ENCODE assay signal across 8 cellular contexts in genomic region chr4:146520894-146521542, GRCh38. TPM values are rescaled to one million over a fixed set of nuclear protein-coding genes. Genes with fewer than 3 reads are reported as not detected.
DNase-seq lines count a peak whose midpoint lies in the region; ATAC-seq lines count a peak whose summit lies in the region.

No MANE protein-coding gene starts in this region.

- H3K27ac ChIP-seq in HUES6 (ENCODE audit: low read depth, low read length) (no peak overlapping the region), SJCRH30 (peak overlapping the region; percentile 74), layer of hippocampus (ENCODE audit: low read depth, low read length) (peak overlapping the region; percentile 77)

- peak overlapping the region; percentile 78 for H3K9ac ChIP-seq in HUES6 (ENCODE audit: low read length)

- peaks cover 7% of the 10 kb centered on the region for H3K4me1 ChIP-seq in HUES6 (ENCODE audit: control insufficient read depth, insufficient read depth, low read length)
- no peaks in the 10 kb centered on the region for H3K4me1 ChIP-seq in SJCRH30

- H3K9me3 ChIP-seq in HUES6 (ENCODE audit: control insufficient read depth, insufficient read depth, low read depth, low read length): no peaks in the 10 kb centered on the region
- H3K9me3 ChIP-seq in SJCRH30 (replicated peaks): no peaks in the 10 kb centered on the region

- H3K4me3 ChIP-seq in HUES6 (ENCODE audit: low read depth, low read length) (peak overlapping the region; percentile 97), SJCRH30 (peak overlapping the region; percentile 83)

- peak; percentile 41 for ATAC-seq in GM21619 (IDR thresholded peaks at IDR 0.05; ENCODE audit: unreplicated experiment)

- DNase-seq in NCI-H1694 treated with DMSO at 0.1 percent for 48 hours (lab: John Stamatoyannopoulos, UW) (peak; percentile 23), NCI-H1694 (lab: John Stamatoyannopoulos, UW) (no peak), SJCRH30 (peak; percentile 32 to 59), cerebellum (ENCODE audit: low spot score) (peak; percentile 20), superior temporal gyrus (ENCODE audit: extremely low spot score) (peak; percentile 43)

- H3K36me3 ChIP-seq in HUES6 (ENCODE audit: control insufficient read depth, insufficient read depth, low read length): no peaks in the 10 kb centered on the region
- no peaks in the 10 kb centered on the region for H3K36me3 ChIP-seq in SJCRH30

- H3K27me3 ChIP-seq in HUES6 (ENCODE audit: control insufficient read depth, insufficient read depth, low read length) (peaks cover 36% of the 10 kb centered on the region), SJCRH30 (no peaks in the 10 kb centered on the region), layer of hippocampus (ENCODE audit: control insufficient read depth, insufficient read depth, low read length) (no peaks in the 10 kb centered on the region)

RNA-seq across cellular contexts. Expression of gene SLC10A7, which starts 0.7 kb away (rescaled TPM):
- total RNA-seq in SJCRH30 (2014; rRNA removed; shearing (Covaris generic)): 18.8 and 23.3 TPM in 2 replicates
- 21.1 TPM for total RNA-seq in cerebellum
